24 cellular contexts compared by ENCODE assay signal in genomic region chr6:30129270-30129669, GRCh38. TPM values are rescaled to one million over a fixed set of nuclear protein-coding genes. Genes with fewer than 3 reads are reported as not detected.
"Had no signal": no experiment of that assay in that cellular context is flagged by ENCODE, and none has a peak within 500 bp of the region (broad histone marks: within the 10 kb centered on the region; RNA-seq: fewer than 3 reads in every experiment).

No MANE protein-coding gene starts in this region.

- H3K27ac ChIP-seq: right atrium auricular region, SK-N-MC, upper lobe of left lung had no signal

- H3K4me3 Mint-ChIP-seq: activated naive CD8-positive, alpha-beta T cell; brain; nephron progenitor cell; T-cell had no signal

- DNase-seq: activated CD4-positive, alpha-beta T cell treated with anti-CD3 and anti-CD28 coated beads, Interleukin-2, amount 50 U/mL, for 48 hours; activated CD4-positive, CD25-positive, alpha-beta regulatory T cell treated with anti-CD3 and anti-CD28 coated beads, Interleukin-2, amount 50 U/mL, for 72 hours; activated effector memory CD4-positive, alpha-beta T cell treated with anti-CD3 and anti-CD28 coated beads, Interleukin-2, amount 50 U/mL, for 16 hours; central memory CD4-positive, alpha-beta T cell; cortex of kidney; effector CD4-positive, alpha-beta T cell; foreskin melanocyte; kidney glomerular epithelial cell; nephron progenitor cell; occipital lobe; stimulated activated CD4-positive, alpha-beta T cell treated with anti-CD3 and anti-CD28 coated beads, Interleukin-15, amount 100 ng/mL, for 24 hours; stimulated activated CD4-positive, alpha-beta T cell treated with anti-CD3 and anti-CD28 coated beads, Interleukin-4, amount 100 ng/mL, for 1 hour; stimulated activated naive CD4-positive, alpha-beta T cell; T-cell; T-helper 9 cell; upper lobe of left lung had no signal

- H3K36me3 Mint-ChIP-seq: activated naive CD8-positive, alpha-beta T cell; brain; T-cell had no signal

- H3K4me3 ChIP-seq: right atrium auricular region, SK-N-MC, upper lobe of left lung had no signal

- ATAC-seq: T-cell had no signal

- H3K9me3 Mint-ChIP-seq: brain, nephron progenitor cell, T-cell had no signal

- H3K27ac Mint-ChIP-seq: activated naive CD8-positive, alpha-beta T cell; nephron progenitor cell; progenitor cell of endocrine pancreas; T-cell had no signal

- H3K36me3 ChIP-seq: right atrium auricular region, upper lobe of left lung had no signal

- H3K9me3 ChIP-seq: right atrium auricular region, upper lobe of left lung had no signal

RNA-seq across cellular contexts. Expression of gene TRIM40, which starts 6.7 kb away (rescaled TPM):
- total RNA-seq: mesenteric fat pad, occipital lobe, progenitor cell of endocrine pancreas, right atrium auricular region, skeletal muscle tissue, T-cell, upper lobe of left lung had no signal

RNA-seq across cellular contexts. Expression of gene TRIM31, which starts 16.4 kb away (rescaled TPM):
- total RNA-seq: mesenteric fat pad, occipital lobe, progenitor cell of endocrine pancreas, right atrium auricular region, skeletal muscle tissue had no signal

RNA-seq across cellular contexts. Expression of gene TRIM10, which starts 31.7 kb away (rescaled TPM):
- total RNA-seq: mesenteric fat pad, progenitor cell of endocrine pancreas, right atrium auricular region, T-cell had no signal

RNA-seq across cellular contexts. Expression of gene TRIM15, which starts 34.1 kb away (rescaled TPM):
- total RNA-seq: mesenteric fat pad, occipital lobe, progenitor cell of endocrine pancreas, right atrium auricular region, skeletal muscle tissue, T-cell had no signal

RNA-seq across cellular contexts. Expression of gene RNF39, which starts 53.7 kb away (rescaled TPM):
- total RNA-seq: liver, mesenteric fat pad, occipital lobe, progenitor cell of endocrine pancreas, skeletal muscle tissue, T-cell had no signal
